Comparison of ENCODE assay signal across 12 cellular contexts in the genomic region with DNA sequence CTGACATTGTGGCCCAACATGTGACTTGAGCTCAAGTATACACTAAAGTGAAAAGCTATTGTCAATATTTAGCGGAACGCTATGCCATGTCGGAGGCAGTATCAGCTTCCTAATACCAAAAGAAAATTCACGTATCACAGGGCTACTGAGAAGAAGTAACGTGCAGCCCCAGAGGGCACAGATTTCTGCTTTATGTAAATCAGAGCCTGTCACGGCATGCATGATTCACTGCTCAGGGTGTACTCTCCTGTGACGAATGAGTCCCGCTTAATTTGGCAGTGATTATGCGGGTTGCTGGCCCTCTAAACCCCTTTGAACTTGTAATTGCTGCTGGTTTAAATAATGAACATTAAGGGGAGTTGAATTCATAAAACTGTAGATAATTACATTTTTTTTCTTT.
DNase-seq lines count a peak whose midpoint lies in the region; ATAC-seq and TF ChIP-seq lines count a peak whose summit lies in the region.
"Had no signal": no experiment of that assay in that cellular context is flagged by ENCODE, and none has a peak within 500 bp of the region (broad histone marks: within the 10 kb centered on the region; RNA-seq: fewer than 3 reads in every experiment).

No MANE protein-coding gene starts in this region.

- DNase-seq in NCI-H1694 treated with DMSO at 0.1 percent for 48 hours (lab: John Stamatoyannopoulos, UW) (peak; percentile 10), NCI-H1694 (lab: John Stamatoyannopoulos, UW) (no peak), astrocyte of the hippocampus (ENCODE audit: low read depth, low spot score) (peak; percentile 91), left cardiac atrium (peak; percentile 57), transverse colon (no peak), left lung (no peak), LoVo (ENCODE audit: low spot score) (no peak)
- DNase-seq: activated naive CD4-positive, alpha-beta T cell treated with anti-CD3 and anti-CD28 coated beads for 36 hours; NCI-H2029 treated with DMSO at 0.1 percent for 48 hours; stimulated activated CD4-positive, alpha-beta T cell treated with anti-CD3 and anti-CD28 coated beads, Interleukin-15, amount 100 ng/mL, for 24 hours had no signal

- in situ Hi-C loops in transverse colon (cut with MboI; ENCODE audit: low pct_ligation_motif_present in 1 of 4, low pct_unique_long_range_greater_than_20kb in 1 of 4, low sequenced_read_pairs in 3 of 4): no loop called here

- H3K4me1 ChIP-seq in transverse colon (peaks cover 0 to 15% (median 3%) of the 10 kb centered on the region in 4 donors), left lung (peaks cover 6 to 15% of the 10 kb centered on the region in 2 donors)

- ATAC-seq in left cardiac atrium (peak; percentile 58 to 77), HG03108 (IDR thresholded peaks at IDR 0.05; ENCODE audit: unreplicated experiment) (no peak), left lung (no peak)

- H3K27me3 ChIP-seq in transverse colon: no peaks in the 10 kb centered on the region
- H3K27me3 ChIP-seq in left lung: no peaks in the 10 kb centered on the region
- H3K27me3 ChIP-seq: tibial nerve had no signal

- H3K27ac ChIP-seq in transverse colon: peak overlapping the region; percentile 35 to 78 (median 59)
- H3K27ac ChIP-seq in left lung: no peak overlapping the region
- H3K27ac ChIP-seq: tibial nerve had no signal

- WGBS in transverse colon (ENCODE audit: low coverage in 1 of 2), 2 donors: 66 to 80% methylated on average over 1 to 9 of the region's 9 CpGs

- H3K36me3 ChIP-seq in transverse colon: no peaks in the 10 kb centered on the region
- no peaks in the 10 kb centered on the region for H3K36me3 ChIP-seq in left lung
- H3K36me3 ChIP-seq: tibial nerve had no signal

- H3K4me3 ChIP-seq in transverse colon (no peak overlapping the region), left lung (no peak overlapping the region)
- H3K4me3 ChIP-seq: tibial nerve had no signal

- TF ChIP-seq CTCF in transverse colon (IDR thresholded peaks at IDR 0.05) (no peak), left lung (IDR thresholded peaks at IDR 0.05) (no peak)

- no peak for TF ChIP-seq EP300 in transverse colon (IDR thresholded peaks at IDR 0.05; ENCODE audit: low read depth)

- no peaks in the 10 kb centered on the region for H3K9me3 ChIP-seq in transverse colon
- H3K9me3 ChIP-seq in left lung: no peaks in the 10 kb centered on the region
- H3K9me3 ChIP-seq: tibial nerve had no signal

- intact Hi-C loops in left cardiac atrium (cut with DNase I) (no loop called here), transverse colon (cut with DNase I; ENCODE audit: low total_unique reads) (no loop called here), left lung (cut with DNase I) (loop anchor here in 1 of 2 donors (10.0 kb wide), 1 partner anchor 70 kb away; no protein-coding TSS in a partner anchor)

- no peak for TF ChIP-seq POLR2A in transverse colon (IDR thresholded peaks at IDR 0.05)

Comparison
In these comparisons a context has a peak if more than half of its experiments do, and no peak if none do; other contexts are left out.
1. DNase-seq: peak in NCI-H1694 treated with DMSO at 0.1 percent for 48 hours (single experiment), astrocyte of the hippocampus (single experiment) and left cardiac atrium (single experiment); none in NCI-H1694 (single experiment), transverse colon (single experiment), left lung (0 of 2) and LoVo (single experiment).
2. ATAC-seq: peak in left cardiac atrium (2 of 2); none in HG03108 (single experiment) and left lung (single experiment).
3. H3K27ac ChIP-seq: peak in transverse colon (4 of 4); none in left lung (0 of 2).